9 cellular contexts compared by ENCODE assay signal in genomic region chr11:118241191-118242098, GRCh38. TPM values are rescaled to one million over a fixed set of nuclear protein-coding genes. Genes with fewer than 3 reads are reported as not detected.
DNase-seq lines count a peak whose midpoint lies in the region; ATAC-seq and TF ChIP-seq lines count a peak whose summit lies in the region.
"Had no signal": no experiment of that assay in that cellular context is flagged by ENCODE, and none has a peak within 500 bp of the region (broad histone marks: within the 10 kb centered on the region; RNA-seq: fewer than 3 reads in every experiment).

No MANE protein-coding gene starts in this region.

- peak overlapping the region; percentile 87 for H3K4me3 Mint-ChIP-seq in activated naive CD4-positive, alpha-beta T cell treated with anti-CD3 and anti-CD28 coated beads, Interleukin-2, amount 50 U/mL, for 24 hours

- no peaks in the 10 kb centered on the region for H3K27me3 ChIP-seq in PC-3 (ENCODE audit: low read length)
- no peaks in the 10 kb centered on the region for H3K27me3 ChIP-seq in suprapubic skin

- H3K9me2 ChIP-seq in PC-3 (replicated peaks; ENCODE audit: low read length), result no peaks in the 10 kb centered on the region

- ATAC-seq in GM18505 (IDR thresholded peaks at IDR 0.05; ENCODE audit: unreplicated experiment) (peak; percentile 67), HG02884 (IDR thresholded peaks at IDR 0.05; ENCODE audit: unreplicated experiment) (peak; percentile 77), PC-3 (peak; percentile 98), left lobe of liver (peak; percentile 68)

- POLR2A ChIA-PET in PC-3 (lab: Charles Lee; ENCODE audit: unreplicated experiment), result no interaction called here

- TSS peak; percentile 17 for BruUV-seq in PC-3 (replicated peaks; lab: Mats Ljungman, UMichigan)

- 18% methylated on average over 7 of the region's 9 CpGs for WGBS in suprapubic skin

- peaks cover 4% of the 10 kb centered on the region for H3F3A ChIP-seq in PC-3 (ENCODE audit: low read length, unreplicated experiment)

- H3K27me3 Mint-ChIP-seq in activated naive CD4-positive, alpha-beta T cell treated with anti-CD3 and anti-CD28 coated beads, Interleukin-2, amount 50 U/mL, for 24 hours, result no peaks in the 10 kb centered on the region

- peak overlapping the region; percentile 42 for H3K4me3 ChIP-seq in PC-3 (ENCODE audit: low read length)
- no peak overlapping the region for H3K4me3 ChIP-seq in suprapubic skin

- H3K27ac Mint-ChIP-seq in activated naive CD4-positive, alpha-beta T cell treated with anti-CD3 and anti-CD28 coated beads, Interleukin-2, amount 50 U/mL, for 24 hours, result peak overlapping the region; percentile 98

- CTCF ChIA-PET in PC-3 (lab: Charles Lee), result interaction anchor here (0.6 kb wide), 1 partner anchor 43 kb away, joined by 6 read pairs; no protein-coding TSS in a partner anchor

- peak overlapping the region; percentile 14; the same call in 1 of the 2 replicates for H3K9ac ChIP-seq in PC-3 (ENCODE audit: low read length)

- no peak for TF ChIP-seq EP300 in suprapubic skin (IDR thresholded peaks at IDR 0.05)

- peaks cover 40% of the 10 kb centered on the region for H3K4me1 ChIP-seq in PC-3 (ENCODE audit: insufficient read depth, low read length)
- peaks cover 43% of the 10 kb centered on the region for H3K4me1 ChIP-seq in suprapubic skin

- intact Hi-C loops in PC-3 (cut with micrococcal nuclease), result no loop called here

- H3K4me1 Mint-ChIP-seq in activated naive CD4-positive, alpha-beta T cell treated with anti-CD3 and anti-CD28 coated beads, Interleukin-2, amount 50 U/mL, for 24 hours, result peaks cover 87% of the 10 kb centered on the region

- H3K9me3 ChIP-seq in PC-3 (ENCODE audit: low read length), result no peaks in the 10 kb centered on the region
- no peaks in the 10 kb centered on the region for H3K9me3 ChIP-seq in suprapubic skin

- peaks cover 5% of the 10 kb centered on the region for H3K9me3 Mint-ChIP-seq in activated naive CD4-positive, alpha-beta T cell treated with anti-CD3 and anti-CD28 coated beads, Interleukin-2, amount 50 U/mL, for 24 hours

- no peak overlapping the region for H2AFZ ChIP-seq in PC-3 (ENCODE audit: low read length)

- TF ChIP-seq POLR2A in GM18505 (IDR thresholded peaks at IDR 0.05; ENCODE audit: borderline replicate concordance, extremely low read depth, insufficient read depth, insufficient read length) (no peak), suprapubic skin (IDR thresholded peaks at IDR 0.05) (no peak)

- H3K27ac ChIP-seq in PC-3 (ENCODE audit: low read length) (peak overlapping the region; percentile 75), suprapubic skin (peak overlapping the region; percentile 64)

- peak overlapping the region; percentile 72 for H3K4me2 ChIP-seq in PC-3 (ENCODE audit: low read length)

- peaks cover 9% of the 10 kb centered on the region for H3K79me2 ChIP-seq in PC-3 (ENCODE audit: low read length)

- H3K36me3 Mint-ChIP-seq in activated naive CD4-positive, alpha-beta T cell treated with anti-CD3 and anti-CD28 coated beads, Interleukin-2, amount 50 U/mL, for 24 hours, result peaks cover 33% of the 10 kb centered on the region

- no peak for TF ChIP-seq CTCF in PC-3 (conservative IDR thresholded peaks at IDR 0.05; ENCODE audit: low read depth, low read length)
- no peak for TF ChIP-seq CTCF in suprapubic skin (IDR thresholded peaks at IDR 0.05)

- H3K36me3 ChIP-seq in PC-3 (ENCODE audit: low read depth, low read length) (no peaks in the 10 kb centered on the region), suprapubic skin (no peaks in the 10 kb centered on the region)

- H4K20me1 ChIP-seq in PC-3 (ENCODE audit: low read length), result no peaks in the 10 kb centered on the region

- DNase-seq in PC-3 (peak; percentile 98), left lobe of liver (ENCODE audit: low spot score) (no peak), suprapubic skin (ENCODE audit: low spot score in 2 of 2) (no peak), kidney glomerular epithelial cell (lab: John Stamatoyannopoulos, UW) (no peak), dedifferentiated amniotic fluid mesenchymal stem cell (ENCODE audit: extremely low spot score) (no peak)

RNA-seq across cellular contexts. Expression of gene MPZL3, which starts 10.7 kb away (rescaled TPM):
- total RNA-seq in PC-3 (2014; rRNA removed) (7.0 and 8.4 TPM in 2 replicates), left lobe of liver (5.8 TPM), suprapubic skin (10 to 100 TPM; 23.9 to 87.2 (median 56.1) TPM)
- total RNA-seq: SK-MEL-5 had no signal

RNA-seq across cellular contexts. Expression of gene JAML, which starts 16.6 kb away (rescaled TPM):
- total RNA-seq in PC-3 (2014; rRNA removed), result not detected in 2 replicates
- 1.9 TPM for total RNA-seq in left lobe of liver
- 1 to 10 TPM in 3 of 4 donors, not detected in 1; 1.1 to 4.9 (median 2.1) TPM for total RNA-seq in suprapubic skin
- total RNA-seq: SK-MEL-5 had no signal

RNA-seq across cellular contexts. Expression of gene MPZL2, which starts 22.7 kb away (rescaled TPM):
- total RNA-seq in PC-3 (2014; rRNA removed) (40.6 and 51.5 TPM in 2 replicates), left lobe of liver (18.6 TPM), suprapubic skin (100 to 1,000 TPM in 1 of 4 donors, 10 to 100 TPM in 3; 54.5 to 111 (median 56.7) TPM)
